29 cellular contexts compared by ENCODE assay signal in genomic region chr18:79005653-79006052, GRCh38. TPM values are rescaled to one million over a fixed set of nuclear protein-coding genes. Genes with fewer than 3 reads are reported as not detected.
"Had no signal": no experiment of that assay in that cellular context is flagged by ENCODE, and none has a peak within 500 bp of the region (broad histone marks: within the 10 kb centered on the region; RNA-seq: fewer than 3 reads in every experiment).

No MANE protein-coding gene starts in this region.

- H3K4me1 Mint-ChIP-seq: stimulated activated effector memory CD8-positive, alpha-beta T cell treated with anti-CD3 and anti-CD28 coated beads, Interleukin-12 subunit alpha, Interleukin-12 subunit beta, amount 100 ng/mL, for 72 hours; stimulated activated memory B cell treated with anti-CD40 and anti-IgM and Interleukin-4, amounts not matched to agents 10 μg/mL and 1 μg/mL and 100 μg/mL, for 72 hours; stimulated activated naive B cell treated with anti-CD40 and anti-IgM and Interleukin-4, amounts not matched to agents 10 μg/mL and 1 μg/mL and 100 μg/mL, for 72 hours; stimulated activated naive CD8-positive, alpha-beta T cell treated with anti-CD3 and anti-CD28 coated beads, Interleukin-15, amount 100 ng/mL, for 72 hours had no signal

- H3K9me3 Mint-ChIP-seq: stimulated activated effector memory CD8-positive, alpha-beta T cell treated with anti-CD3 and anti-CD28 coated beads, Interleukin-12 subunit alpha, Interleukin-12 subunit beta, amount 100 ng/mL, for 72 hours; stimulated activated memory B cell treated with anti-CD40 and anti-IgM and Interleukin-4, amounts not matched to agents 10 μg/mL and 1 μg/mL and 100 μg/mL, for 72 hours; stimulated activated naive CD8-positive, alpha-beta T cell treated with anti-CD3 and anti-CD28 coated beads, Interleukin-15, amount 100 ng/mL, for 72 hours; stimulated activated naive CD8-positive, alpha-beta T cell treated with anti-CD3 and anti-CD28 coated beads, Interleukin-15, Interleukin-2, amounts not matched to agents 100 ng/mL and 50 ng/mL, for 24 hours; type B pancreatic cell had no signal

- H3K4me3 Mint-ChIP-seq: stimulated activated effector memory CD8-positive, alpha-beta T cell treated with anti-CD3 and anti-CD28 coated beads, Interleukin-12 subunit alpha, Interleukin-12 subunit beta, amount 100 ng/mL, for 72 hours; stimulated activated memory B cell treated with anti-CD40 and anti-IgM and Interleukin-4, amounts not matched to agents 10 μg/mL and 1 μg/mL and 100 μg/mL, for 72 hours; stimulated activated naive B cell treated with anti-CD40 and anti-IgM and Interleukin-4, amounts not matched to agents 10 μg/mL and 1 μg/mL and 100 μg/mL, for 72 hours; stimulated activated naive CD8-positive, alpha-beta T cell treated with anti-CD3 and anti-CD28 coated beads, Interleukin-15, amount 100 ng/mL, for 72 hours; stimulated activated naive CD8-positive, alpha-beta T cell treated with anti-CD3 and anti-CD28 coated beads, Interleukin-15, Interleukin-2, amounts not matched to agents 100 ng/mL and 50 ng/mL, for 24 hours; type B pancreatic cell had no signal

- DNase-seq: stimulated activated CD4-positive, alpha-beta T cell treated with anti-CD3 and anti-CD28 coated beads, Interleukin-2, amount 100 ng/mL, for 48 hours; stimulated activated CD4-positive, alpha-beta T cell treated with anti-CD3 and anti-CD28 coated beads, Interleukin-4, amount 100 ng/mL, for 1 hour; stimulated activated CD4-positive, alpha-beta T cell treated with anti-CD3 and anti-CD28 coated beads, Interleukin-4, amount 100 ng/mL, for 24 hours; stimulated activated CD4-positive, alpha-beta T cell treated with anti-CD3 and anti-CD28 coated beads, Interleukin-4, amount 100 ng/mL, for 4 hours; stimulated activated CD8-positive, alpha-beta memory T cell treated with anti-CD3 and anti-CD28 coated beads, Interleukin-4, amount 100 ng/mL, for 48 hours; stimulated activated naive B cell treated with anti-CD40 and anti-IgM and Interleukin-4, amounts not matched to agents 10 μg/mL and 1 μg/mL and 100 μg/mL, for 72 hours; stimulated activated naive CD4-positive, alpha-beta T cell; stimulated activated naive CD4-positive, alpha-beta T cell treated with Interleukin-2 at 50 U/mL for 16 hours; stimulated activated naive CD8-positive, alpha-beta T cell treated with anti-CD3 and anti-CD28 coated beads, Interleukin-15, amount 100 ng/mL, for 72 hours; stimulated activated naive CD8-positive, alpha-beta T cell treated with anti-CD3 and anti-CD28 coated beads, Interleukin-15, Interleukin-2, amounts not matched to agents 100 U/mL and 50 U/mL, for 24 hours; stomach; substantia nigra; testis; thyroid gland; tibial artery; transverse colon; trophoblast cell; upper lobe of right lung; uterus had no signal

- H3K27ac ChIP-seq: stomach, suprapubic skin, testis, thoracic aorta, thyroid gland, tibial artery, tibial nerve, transverse colon, upper lobe of left lung, upper lobe of right lung, uterus, vagina had no signal

- H3K9me3 ChIP-seq: suprapubic skin, testis, thoracic aorta, thyroid gland, tibial artery, transverse colon, upper lobe of left lung, upper lobe of right lung, uterus, vagina had no signal

- H3K4me1 ChIP-seq: stomach, suprapubic skin, testis, thyroid gland, tibial artery, tibial nerve, transverse colon, upper lobe of left lung, upper lobe of right lung, uterus, vagina had no signal

- H3K27me3 Mint-ChIP-seq: stimulated activated naive CD8-positive, alpha-beta T cell treated with anti-CD3 and anti-CD28 coated beads, Interleukin-15, Interleukin-2, amounts not matched to agents 100 ng/mL and 50 ng/mL, for 24 hours; type B pancreatic cell had no signal

- H3K27me3 ChIP-seq: testis, thyroid gland, tibial nerve, upper lobe of left lung, uterus, vagina had no signal

- ATAC-seq: stimulated activated effector memory CD8-positive, alpha-beta T cell treated with anti-CD3 and anti-CD28 coated beads, Interleukin-12 subunit alpha, Interleukin-12 subunit beta, amount 100 ng/mL, for 72 hours; stimulated activated naive B cell treated with anti-CD40 and anti-IgM and Interleukin-4, amounts not matched to agents 10 μg/mL and 1 μg/mL and 100 μg/mL, for 72 hours; stimulated activated naive CD8-positive, alpha-beta T cell treated with anti-CD3 and anti-CD28 coated beads, Interleukin-15, Interleukin-2, amounts not matched to agents 100 U/mL and 50 U/mL, for 24 hours had no signal

- H3K27ac Mint-ChIP-seq: stimulated activated effector memory CD8-positive, alpha-beta T cell treated with anti-CD3 and anti-CD28 coated beads, Interleukin-12 subunit alpha, Interleukin-12 subunit beta, amount 100 ng/mL, for 72 hours; stimulated activated memory B cell treated with anti-CD40 and anti-IgM and Interleukin-4, amounts not matched to agents 10 μg/mL and 1 μg/mL and 100 μg/mL, for 72 hours; stimulated activated naive B cell treated with anti-CD40 and anti-IgM and Interleukin-4, amounts not matched to agents 10 μg/mL and 1 μg/mL and 100 μg/mL, for 72 hours; stimulated activated naive CD8-positive, alpha-beta T cell treated with anti-CD3 and anti-CD28 coated beads, Interleukin-15, amount 100 ng/mL, for 72 hours; stimulated activated naive CD8-positive, alpha-beta T cell treated with anti-CD3 and anti-CD28 coated beads, Interleukin-15, Interleukin-2, amounts not matched to agents 100 ng/mL and 50 ng/mL, for 24 hours; type B pancreatic cell had no signal

- H3K36me3 ChIP-seq: stomach, suprapubic skin, thoracic aorta, thyroid gland, tibial artery, tibial nerve, transverse colon, upper lobe of left lung, upper lobe of right lung, uterus, vagina had no signal

- H3K36me3 Mint-ChIP-seq: stimulated activated effector memory CD8-positive, alpha-beta T cell treated with anti-CD3 and anti-CD28 coated beads, Interleukin-12 subunit alpha, Interleukin-12 subunit beta, amount 100 ng/mL, for 72 hours; stimulated activated memory B cell treated with anti-CD40 and anti-IgM and Interleukin-4, amounts not matched to agents 10 μg/mL and 1 μg/mL and 100 μg/mL, for 72 hours; stimulated activated naive B cell treated with anti-CD40 and anti-IgM and Interleukin-4, amounts not matched to agents 10 μg/mL and 1 μg/mL and 100 μg/mL, for 72 hours; type B pancreatic cell had no signal

- H3K4me3 ChIP-seq: stomach, suprapubic skin, testis, thoracic aorta, thyroid gland, tibial artery, tibial nerve, transverse colon, upper lobe of left lung, upper lobe of right lung, uterus, vagina had no signal

RNA-seq across cellular contexts. Expression of gene SALL3, which starts 26.0 kb away (rescaled TPM):
- total RNA-seq: stomach, subcutaneous adipose tissue, thoracic aorta, tibial nerve, upper lobe of right lung had no signal
- polyA plus RNA-seq: stomach had no signal
